35 cellular contexts compared by ENCODE assay signal in genomic region chr14:103059556-103059955, GRCh38. TPM values are rescaled to one million over a fixed set of nuclear protein-coding genes. Genes with fewer than 3 reads are reported as not detected.
DNase-seq lines count a peak whose midpoint lies in the region; ATAC-seq, FAIRE-seq and TF ChIP-seq lines count a peak whose summit lies in the region.
"Had no signal": no experiment of that assay in that cellular context is flagged by ENCODE, and none has a peak within 500 bp of the region (broad histone marks: within the 10 kb centered on the region; RNA-seq: fewer than 3 reads in every experiment).

No MANE protein-coding gene starts in this region.

- ATAC-seq in CD4-positive, CD25-positive, alpha-beta regulatory T cell (ENCODE audit: low read depth in 2 of 2): no peak
- ATAC-seq in WTC11: no peak
- no peak for ATAC-seq in HG03457 (IDR thresholded peaks at IDR 0.05; ENCODE audit: unreplicated experiment)
- no peak for ATAC-seq in GM21717 (IDR thresholded peaks at IDR 0.05; ENCODE audit: unreplicated experiment)
- ATAC-seq: activated CD4-positive, alpha-beta T cell treated with anti-CD3 and anti-CD28 coated beads for 36 hours; activated CD8-positive, alpha-beta T cell treated with anti-CD3 and anti-CD28 coated beads, Interleukin-2, amount 10 ng/mL, durations not matched to agents 7 days and 5 days; HCT116; left lobe of liver; naive thymus-derived CD4-positive, alpha-beta T cell had no signal

- peaks cover 11% of the 10 kb centered on the region for H3K27me3 Mint-ChIP-seq in CD4-positive, CD25-positive, alpha-beta regulatory T cell
- H3K27me3 Mint-ChIP-seq in WTC11 (ENCODE audit: low read depth): no peaks in the 10 kb centered on the region; the same call in 1 of the 2 replicates

- H3K4me3 ChIP-seq in CD4-positive, CD25-positive, alpha-beta regulatory T cell (ENCODE audit: low read depth, low read length): no peak overlapping the region
- H3K4me3 ChIP-seq in kidney (ENCODE audit: low read length in 2 of 2) (no peak overlapping the region), esophagus squamous epithelium (peak overlapping the region in 1 of 4 donors; percentile 86)
- H3K4me3 ChIP-seq: colonic mucosa, ovary, right atrium auricular region, thyroid gland had no signal

- TF ChIP-seq CTCF in WTC11 (IDR thresholded peaks at IDR 0.05) (no peak), kidney (IDR thresholded peaks at IDR 0.05; ENCODE audit: borderline replicate concordance, extremely low read depth, insufficient read depth) (no peak), esophagus squamous epithelium (IDR thresholded peaks at IDR 0.05) (no peak)

- no peak for DNase-seq in CD4-positive, CD25-positive, alpha-beta regulatory T cell
- DNase-seq in WTC11 (ENCODE audit: low spot score): no peak
- peak; percentile 30 for DNase-seq in kidney
- peak; percentile 65 for DNase-seq in posterior vena cava (ENCODE audit: low spot score)
- DNase-seq in esophagus squamous epithelium (lab: John Stamatoyannopoulos, UW): no peak
- no peak for DNase-seq in activated CD8-positive, alpha-beta memory T cell treated with anti-CD3 and anti-CD28 coated beads, Interleukin-2, amount 50 U/mL, for 48 hours
- DNase-seq: activated CD4-positive, alpha-beta T cell treated with anti-CD3 and anti-CD28 coated beads for 36 hours; activated CD8-positive, alpha-beta T cell treated with anti-CD3 and anti-CD28 coated beads, Interleukin-2, amount 10 ng/mL, durations not matched to agents 7 days and 5 days; anterior cingulate cortex; colonic mucosa; COR-L47; DMS79; effector CD8-positive, alpha-beta T cell; MV-4-11; naive thymus-derived CD4-positive, alpha-beta T cell; NCI-H1436; NCI-H2081 treated with DMSO at 0.1 percent for 48 hours; NCI-H226; NCI-H526 treated with DMSO at 0.1 percent for 48 hours; ovary; SHP77 treated with DMSO at 0.1 percent for 48 hours; stimulated activated CD8-positive, alpha-beta memory T cell treated with anti-CD3 and anti-CD28 coated beads, Interleukin-4, amount 100 ng/mL, for 48 hours; thyroid gland had no signal

- H3K9me3 ChIP-seq in CD4-positive, CD25-positive, alpha-beta regulatory T cell (ENCODE audit: control insufficient read depth in 2 of 2, low read length in 2 of 2): no peaks in the 10 kb centered on the region
- H3K9me3 ChIP-seq in kidney (ENCODE audit: control insufficient read depth in 1 of 2, low read length in 2 of 2): no peaks in the 10 kb centered on the region
- no peaks in the 10 kb centered on the region for H3K9me3 ChIP-seq in esophagus squamous epithelium
- H3K9me3 ChIP-seq: colonic mucosa, ovary, right atrium auricular region, thyroid gland had no signal

- H3K4me3 Mint-ChIP-seq in CD4-positive, CD25-positive, alpha-beta regulatory T cell: peak overlapping the region; percentile 5 to 81 (median 24)
- peak overlapping the region; percentile 84; the same call in 1 of the 2 replicates for H3K4me3 Mint-ChIP-seq in WTC11
- H3K4me3 Mint-ChIP-seq: activated CD4-positive, alpha-beta T cell treated with anti-CD3 and anti-CD28 coated beads for 36 hours; activated CD8-positive, alpha-beta T cell treated with anti-CD3 and anti-CD28 coated beads, Interleukin-2, amount 10 ng/mL, durations not matched to agents 7 days and 5 days had no signal

- no peak for TF ChIP-seq POLR2A in esophagus squamous epithelium (IDR thresholded peaks at IDR 0.05)

- POLR2A ChIA-PET in WTC11 (lab: Charles Lee): no interaction called here

- no peaks in the 10 kb centered on the region for H3K36me3 ChIP-seq in CD4-positive, CD25-positive, alpha-beta regulatory T cell (ENCODE audit: control insufficient read depth, insufficient read depth, low read length)
- H3K36me3 ChIP-seq in kidney (ENCODE audit: control insufficient read depth in 1 of 2, insufficient read depth in 2 of 2, low read length in 2 of 2) (no peaks in the 10 kb centered on the region), esophagus squamous epithelium (no peaks in the 10 kb centered on the region)
- H3K36me3 ChIP-seq: colonic mucosa, ovary, right atrium auricular region, thyroid gland had no signal

- WGBS in esophagus squamous epithelium, 2 donors: 76 to 90% methylated on average over 4 to 5 of the region's 5 CpGs

- peaks cover 4% of the 10 kb centered on the region for H3K4me1 ChIP-seq in CD4-positive, CD25-positive, alpha-beta regulatory T cell (ENCODE audit: control insufficient read depth, insufficient read depth, low read length, poor library complexity, severe bottlenecking)
- H3K4me1 ChIP-seq in kidney (ENCODE audit: control insufficient read depth in 1 of 2, insufficient read depth in 1 of 2, low read depth in 1 of 2, low read length in 2 of 2) (peaks cover 0 to 23% of the 10 kb centered on the region in 2 donors), esophagus squamous epithelium (peaks cover 22 to 54% (median 26%) of the 10 kb centered on the region in 3 donors)

- no peak overlapping the region for H3K9ac ChIP-seq in kidney (ENCODE audit: low read length in 2 of 2)

- peaks cover 7 to 23% (median 14%) of the 10 kb centered on the region in 4 donors for H3K4me1 Mint-ChIP-seq in CD4-positive, CD25-positive, alpha-beta regulatory T cell
- H3K4me1 Mint-ChIP-seq in WTC11: peaks cover 27% of the 10 kb centered on the region

- no peaks in the 10 kb centered on the region for H3K36me3 Mint-ChIP-seq in CD4-positive, CD25-positive, alpha-beta regulatory T cell
- H3K36me3 Mint-ChIP-seq in WTC11: no peaks in the 10 kb centered on the region
- H3K36me3 Mint-ChIP-seq: activated naive CD4-positive, alpha-beta T cell treated with anti-CD3 and anti-CD28 coated beads, Interleukin-2, amount 50 U/mL, for 24 hours; naive thymus-derived CD4-positive, alpha-beta T cell had no signal

- CTCF ChIA-PET in WTC11 (lab: Charles Lee): interaction anchor here (3.3 kb wide), 1 partner anchor 46 kb away, joined by 17 read pairs; no protein-coding TSS in a partner anchor

- intact Hi-C loops in kidney (cut with DNase I): no loop called here
- intact Hi-C loops in posterior vena cava (cut with DNase I): loop anchor here in 1 of 2 donors (5.0 kb wide), 1 partner anchor 37 kb away; no protein-coding TSS in a partner anchor
- intact Hi-C loops in esophagus squamous epithelium (cut with DNase I): no loop called here

- no peak overlapping the region for H3K27ac ChIP-seq in CD4-positive, CD25-positive, alpha-beta regulatory T cell (ENCODE audit: insufficient read depth, low read length, poor library complexity, severe bottlenecking)
- H3K27ac ChIP-seq in kidney (ENCODE audit: low read depth in 2 of 2, low read length in 2 of 2): no peak overlapping the region
- peak overlapping the region in 2 of 4 donors; percentile 0 to 34 for H3K27ac ChIP-seq in esophagus squamous epithelium
- H3K27ac ChIP-seq: colonic mucosa, epithelial cell of prostate, ovary, right atrium auricular region, thyroid gland had no signal

- FAIRE-seq in kidney (lab: Jason Lieb, UNC): no peak
- FAIRE-seq: G401.6 had no signal

- no peak overlapping the region for H3K27ac Mint-ChIP-seq in CD4-positive, CD25-positive, alpha-beta regulatory T cell
- no peak overlapping the region for H3K27ac Mint-ChIP-seq in WTC11
- H3K27ac Mint-ChIP-seq: activated CD4-positive, alpha-beta T cell treated with anti-CD3 and anti-CD28 coated beads for 36 hours; activated CD8-positive, alpha-beta T cell treated with anti-CD3 and anti-CD28 coated beads, Interleukin-2, amount 10 ng/mL, durations not matched to agents 7 days and 5 days; activated naive CD4-positive, alpha-beta T cell treated with anti-CD3 and anti-CD28 coated beads, Interleukin-2, amount 50 U/mL, for 24 hours; activated T-helper 2 cell treated with anti-CD3 and anti-CD28 coated beads, Interferon-gamma antibody, Interleukin-2, Interleukin-4, amounts not matched to agents 10 μg/mL and 5 μg/mL and 100 μg/mL, durations not matched to agents 14 hours and 24 hours and 36 hours; naive thymus-derived CD4-positive, alpha-beta T cell; stimulated activated naive CD8-positive, alpha-beta T cell treated with anti-CD3 and anti-CD28 coated beads, Interleukin-15, Interleukin-2, amounts not matched to agents 100 ng/mL and 50 ng/mL, for 24 hours had no signal

- H3K9me3 Mint-ChIP-seq in CD4-positive, CD25-positive, alpha-beta regulatory T cell: peaks cover 0 to 2% (median 0%) of the 10 kb centered on the region in 7 donors
- no peaks in the 10 kb centered on the region for H3K9me3 Mint-ChIP-seq in WTC11
- H3K9me3 Mint-ChIP-seq: activated naive CD4-positive, alpha-beta T cell treated with anti-CD3 and anti-CD28 coated beads, Interleukin-2, amount 50 U/mL, for 24 hours; activated T-helper 2 cell treated with anti-CD3 and anti-CD28 coated beads, Interferon-gamma antibody, Interleukin-2, Interleukin-4, amounts not matched to agents 10 μg/mL and 5 μg/mL and 100 μg/mL, durations not matched to agents 14 hours and 24 hours and 36 hours; naive thymus-derived CD4-positive, alpha-beta T cell; stimulated activated naive CD8-positive, alpha-beta T cell treated with anti-CD3 and anti-CD28 coated beads, Interleukin-15, Interleukin-2, amounts not matched to agents 100 ng/mL and 50 ng/mL, for 24 hours had no signal

- H3K27me3 ChIP-seq in CD4-positive, CD25-positive, alpha-beta regulatory T cell (ENCODE audit: control insufficient read depth, insufficient read depth, low read length): peaks cover 6% of the 10 kb centered on the region
- H3K27me3 ChIP-seq in esophagus squamous epithelium: no peaks in the 10 kb centered on the region
- H3K27me3 ChIP-seq: colonic mucosa, ovary, right atrium auricular region, thyroid gland had no signal

RNA-seq across cellular contexts. Expression of gene CDC42BPB, which starts 2.2 kb away (rescaled TPM):
- 19.2 TPM for total RNA-seq in CD4-positive, CD25-positive, alpha-beta regulatory T cell
- polyA plus RNA-seq in CD4-positive, CD25-positive, alpha-beta regulatory T cell: under 1 TPM; 0.08 to 0.91 (median 0.36) TPM
- total RNA-seq in WTC11 (2021) (87.1 to 96.9 TPM (median 87.3 TPM) in 3 replicates), kidney (127 TPM), posterior vena cava (10 to 100 TPM; 81.1 to 89.3 TPM), esophagus squamous epithelium (10 to 100 TPM; 43.7 to 98.2 (median 81.2) TPM)
- 22.5 TPM for polyA plus RNA-seq in kidney (ENCODE audit: insufficient read depth, low read depth, low replicate concordance)

RNA-seq across cellular contexts. Expression of gene LBHD2, which starts 24.5 kb away (rescaled TPM):
- not detected for total RNA-seq in CD4-positive, CD25-positive, alpha-beta regulatory T cell
- not detected for polyA plus RNA-seq in CD4-positive, CD25-positive, alpha-beta regulatory T cell
- total RNA-seq in WTC11 (2021): not detected in 3 replicates
- total RNA-seq in kidney: not detected
- polyA plus RNA-seq in kidney (ENCODE audit: insufficient read depth, low read depth, low replicate concordance): 0.82 TPM
- not detected for total RNA-seq in posterior vena cava
- total RNA-seq in esophagus squamous epithelium: 1 to 10 TPM in 1 of 4 donors, not detected in 3; 1.1 TPM
- total RNA-seq: activated CD4-positive, alpha-beta T cell treated with anti-CD3 and anti-CD28 coated beads for 36 hours; activated CD8-positive, alpha-beta T cell treated with anti-CD3 and anti-CD28 coated beads, Interleukin-2, amount 10 ng/mL, durations not matched to agents 7 days and 5 days; activated T-helper 2 cell treated with anti-CD3 and anti-CD28 coated beads, Interferon-gamma antibody, Interleukin-2, Interleukin-4, amounts not matched to agents 10 μg/mL and 5 μg/mL and 100 μg/mL, durations not matched to agents 14 hours and 24 hours and 36 hours; colonic mucosa; left lobe of liver; LHCN-M2; naive thymus-derived CD4-positive, alpha-beta T cell; right atrium auricular region; thyroid gland had no signal
- polyA plus RNA-seq: BJ; naive thymus-derived CD4-positive, alpha-beta T cell; ovary had no signal

RNA-seq across cellular contexts. Expression of gene EXOC3L4, which starts 35.0 kb away (rescaled TPM):
- not detected for total RNA-seq in CD4-positive, CD25-positive, alpha-beta regulatory T cell
- not detected for polyA plus RNA-seq in CD4-positive, CD25-positive, alpha-beta regulatory T cell
- total RNA-seq in WTC11 (2021): 0.21 to 0.42 TPM (median 0.30 TPM) in 3 replicates
- total RNA-seq in kidney: 11.6 TPM
- polyA plus RNA-seq in kidney (ENCODE audit: insufficient read depth, low read depth, low replicate concordance): 15.6 TPM
- 1 to 10 TPM; 1.0 to 2.5 TPM for total RNA-seq in posterior vena cava
- under 1 TPM in 1 of 4 donors, not detected in 3; 1.00 TPM for total RNA-seq in esophagus squamous epithelium
- total RNA-seq: activated CD4-positive, alpha-beta T cell treated with anti-CD3 and anti-CD28 coated beads for 36 hours; activated CD8-positive, alpha-beta T cell treated with anti-CD3 and anti-CD28 coated beads, Interleukin-2, amount 10 ng/mL, durations not matched to agents 7 days and 5 days; activated T-helper 2 cell treated with anti-CD3 and anti-CD28 coated beads, Interferon-gamma antibody, Interleukin-2, Interleukin-4, amounts not matched to agents 10 μg/mL and 5 μg/mL and 100 μg/mL, durations not matched to agents 14 hours and 24 hours and 36 hours; naive thymus-derived CD4-positive, alpha-beta T cell had no signal
- polyA plus RNA-seq: BJ; naive thymus-derived CD4-positive, alpha-beta T cell had no signal

Comparison
In these comparisons a context has a peak if more than half of its experiments do, and no peak if none do; other contexts are left out.
1. DNase-seq: peak in kidney (single experiment) and posterior vena cava (single experiment); none in CD4-positive, CD25-positive, alpha-beta regulatory T cell (0 of 3), WTC11 (single experiment), esophagus squamous epithelium (single experiment) and activated CD8-positive, alpha-beta memory T cell treated with anti-CD3 and anti-CD28 coated beads, Interleukin-2, amount 50 U/mL, for 48 hours (single experiment).